Comparison of ENCODE assay signal across 20 cellular contexts in genomic region chr4:5916229-5916628, GRCh38. TPM values are rescaled to one million over a fixed set of nuclear protein-coding genes. Genes with fewer than 3 reads are reported as not detected.
DNase-seq lines count a peak whose midpoint lies in the region; FAIRE-seq and TF ChIP-seq lines count a peak whose summit lies in the region.
"Had no signal": no experiment of that assay in that cellular context is flagged by ENCODE, and none has a peak within 500 bp of the region (broad histone marks: within the 10 kb centered on the region; RNA-seq: fewer than 3 reads in every experiment).

No MANE protein-coding gene starts in this region.

- no peak overlapping the region for H4K91ac ChIP-seq in H1 (replicated peaks; ENCODE audit: insufficient read length, low read length)
- no peak overlapping the region for H4K91ac ChIP-seq in mesenchymal stem cell (ENCODE audit: low read length)

- H3K23me2 ChIP-seq in H1 (ENCODE audit: low read depth, low read length): no peaks in the 10 kb centered on the region

- in situ Hi-C loops in mammary epithelial cell (cut with MboI; ENCODE audit: low sequenced_read_pairs in 2 of 2): no loop called here

- H4K20me1 ChIP-seq in mammary epithelial cell (ENCODE audit: insufficient read depth, low read length) (no peaks in the 10 kb centered on the region), H1 (replicated peaks in 1 of 2; ENCODE audit: control insufficient read depth in 1 of 2, insufficient read depth in 2 of 2, low read length in 2 of 2) (no peaks in the 10 kb centered on the region), neural progenitor cell (ENCODE audit: low read depth) (no peaks in the 10 kb centered on the region)

- dilution Hi-C loops in mammary epithelial cell (cut with HindIII; ENCODE audit: low sequenced_read_pairs): no loop called here

- no peaks in the 10 kb centered on the region for H3K79me1 ChIP-seq in H1 (ENCODE audit: low read depth, low read length)
- H3K79me1 ChIP-seq in mesenchymal stem cell (replicated peaks; ENCODE audit: low read length, poor library complexity, severe bottlenecking): no peaks in the 10 kb centered on the region

- FAIRE-seq in H1 (lab: Jason Lieb, UNC) (no peak), kidney (lab: Jason Lieb, UNC) (no peak)
- FAIRE-seq: A549, D721Med, HTR-8/SVneo, K562 had no signal

- H2AK5ac ChIP-seq in H1 (ENCODE audit: low read depth, low read length): no peak overlapping the region
- no peak overlapping the region for H2AK5ac ChIP-seq in mesenchymal stem cell (ENCODE audit: low read length, severe bottlenecking)

- no peak overlapping the region for H3K56ac ChIP-seq in H1 (replicated peaks; ENCODE audit: insufficient read length, low read depth, low read length)

- no peaks in the 10 kb centered on the region for H3F3A ChIP-seq in neural progenitor cell (ENCODE audit: low read depth)

- H3K23ac ChIP-seq in H1 (ENCODE audit: insufficient read length) (no peak overlapping the region), mesenchymal stem cell (ENCODE audit: low read length in 2 of 2) (no peak overlapping the region)

- H2BK15ac ChIP-seq in H1 (ENCODE audit: low read length) (no peak overlapping the region), mesenchymal stem cell (ENCODE audit: low read depth, poor library complexity, severe bottlenecking) (no peak overlapping the region)

- no peak overlapping the region; the same call in 1 of the 2 replicates for H4K8ac ChIP-seq in H1 (ENCODE audit: extremely low read depth, insufficient read depth, low read length)
- H4K8ac ChIP-seq in mesenchymal stem cell (ENCODE audit: low read length): no peak overlapping the region

- no peak for TF ChIP-seq POLR2A in H1 (IDR thresholded peaks at IDR 0.05; ENCODE audit: control extremely low read depth in 1 of 2, low read depth in 2 of 2, low read length in 2 of 2)

- H3K14ac ChIP-seq in H1 (ENCODE audit: insufficient read length): no peak overlapping the region
- H3K14ac ChIP-seq in mesenchymal stem cell (ENCODE audit: low read length in 2 of 2): no peak overlapping the region

- intact Hi-C loops in MCF 10A (cut with micrococcal nuclease) (no loop called here), mammary epithelial cell (cut with micrococcal nuclease) (no loop called here), kidney (cut with DNase I) (no loop called here)

- H3K9ac ChIP-seq in mammary epithelial cell (ENCODE audit: insufficient read depth, low read length) (no peak overlapping the region), H1 (replicated peaks in 1 of 4; ENCODE audit: extremely low read depth in 1 of 4, low read depth in 3 of 4, low read length in 3 of 4) (no peak overlapping the region), kidney (ENCODE audit: low read length in 2 of 2) (no peak overlapping the region), mesenchymal stem cell (ENCODE audit: low read length) (no peak overlapping the region), neural progenitor cell (no peak overlapping the region)

- TF ChIP-seq CTCF in MCF 10A (IDR thresholded peaks at IDR 0.05; ENCODE audit: unreplicated experiment) (no peak), mammary epithelial cell (conservative IDR thresholded peaks at IDR 0.05 in 1 of 2, IDR thresholded peaks at IDR 0.05 in 1 of 2; ENCODE audit: extremely low read depth in 1 of 2, insufficient read depth in 1 of 2, low read depth in 1 of 2, low read length in 2 of 2) (no peak), H1 (IDR thresholded peaks at IDR 0.05; ENCODE audit: control extremely low read depth in 1 of 3, insufficient read depth in 1 of 3, low read depth in 1 of 3, low read length in 3 of 3) (no peak), kidney (IDR thresholded peaks at IDR 0.05; ENCODE audit: borderline replicate concordance, extremely low read depth, insufficient read depth) (no peak), neural progenitor cell (IDR thresholded peaks at IDR 0.05) (no peak)

- H3K18ac ChIP-seq in H1 (ENCODE audit: extremely low read depth, low read length) (peak overlapping the region; percentile 43; the same call in 1 of the 2 replicates), mesenchymal stem cell (ENCODE audit: low read depth in 1 of 2, low read length in 2 of 2) (no peak overlapping the region)

- H3K4ac ChIP-seq in H1 (replicated peaks; ENCODE audit: insufficient read length, low read depth, low read length) (no peak overlapping the region), mesenchymal stem cell (ENCODE audit: low read depth in 1 of 2, low read length in 2 of 2) (no peak overlapping the region)

- WGBS in mammary epithelial cell (ENCODE audit: low coverage, missing lambda C conversion rate): 45% methylated on average over 2 of the region's 3 CpGs
- 71% methylated on average over 2 of the region's 3 CpGs; no CpG with 5 or more reads in 1 of the 2 experiments for WGBS in H1 (ENCODE audit: extremely low coverage in 1 of 2, insufficient coverage in 1 of 2, insufficient read length in 1 of 2, insufficient replicate concordance in 2 of 2, low coverage in 1 of 2, low lambda C conversion rate in 2 of 2, missing lambda C conversion rate in 1 of 2), 2 experiments
- WGBS in mesenchymal stem cell: 58% methylated on average over 3 of the region's 3 CpGs

- H2BK5ac ChIP-seq in H1 (ENCODE audit: low read depth, low read length) (no peak overlapping the region), mesenchymal stem cell (ENCODE audit: low read depth, low read length, poor library complexity, severe bottlenecking) (no peak overlapping the region)

- no peak overlapping the region for H3K4me2 ChIP-seq in mammary epithelial cell (ENCODE audit: insufficient read depth, low read depth, low read length)
- no peak overlapping the region for H3K4me2 ChIP-seq in H1 (ENCODE audit: insufficient read depth in 1 of 2, low read depth in 2 of 2, low read length in 2 of 2)
- no peak overlapping the region for H3K4me2 ChIP-seq in mesenchymal stem cell (ENCODE audit: low read length, poor library complexity, severe bottlenecking)
- no peak overlapping the region for H3K4me2 ChIP-seq in neural progenitor cell
- H3K4me2 ChIP-seq: A549 had no signal

- H3K27me3 Mint-ChIP-seq in MCF 10A (ENCODE audit: insufficient read depth, unreplicated experiment) (no peaks in the 10 kb centered on the region), neural progenitor cell (ENCODE audit: insufficient read depth, low read depth) (peaks cover 2% of the 10 kb centered on the region)

- H3K79me2 ChIP-seq in mammary epithelial cell (ENCODE audit: insufficient read depth, low read length): no peaks in the 10 kb centered on the region
- no peaks in the 10 kb centered on the region for H3K79me2 ChIP-seq in H1 (ENCODE audit: control insufficient read depth in 1 of 2, insufficient read depth in 2 of 2, low read length in 2 of 2)
- no peaks in the 10 kb centered on the region for H3K79me2 ChIP-seq in neural progenitor cell (ENCODE audit: low read depth)

- no peak overlapping the region; the same call in 1 of the 2 replicates for H2BK20ac ChIP-seq in H1 (ENCODE audit: low read length)

- TF ChIP-seq EP300 in H1 (IDR thresholded peaks at IDR 0.05; ENCODE audit: borderline replicate concordance in 1 of 2, low read depth in 2 of 2, low read length in 2 of 2): no peak

- H3K27ac Mint-ChIP-seq in MCF 10A (ENCODE audit: low read depth, unreplicated experiment): no peak overlapping the region
- H3K27ac Mint-ChIP-seq in neural progenitor cell: no peak overlapping the region
- H3K27ac Mint-ChIP-seq: CD4-positive, alpha-beta T cell; H9 had no signal

- no peak overlapping the region for H3K4me3 ChIP-seq in mammary epithelial cell (replicated peaks in 1 of 3; ENCODE audit: insufficient read depth in 1 of 3, low read depth in 2 of 3, low read length in 3 of 3)
- no peak overlapping the region for H3K4me3 ChIP-seq in H1 (ENCODE audit: extremely low read depth in 1 of 4, insufficient read depth in 2 of 4, low read depth in 3 of 4, low read length in 4 of 4)
- no peak overlapping the region for H3K4me3 ChIP-seq in kidney (ENCODE audit: low read length in 2 of 2)
- no peak overlapping the region for H3K4me3 ChIP-seq in mesenchymal stem cell (ENCODE audit: insufficient read depth in 1 of 2, low read depth in 1 of 2, low read length in 2 of 2)
- no peak overlapping the region for H3K4me3 ChIP-seq in neural progenitor cell
- H3K4me3 ChIP-seq: A549, K562 had no signal

- H3K4me1 ChIP-seq in mammary epithelial cell (ENCODE audit: insufficient read depth, low read length) (peaks cover 10% of the 10 kb centered on the region), H1 (replicated peaks in 1 of 4; ENCODE audit: control insufficient read depth in 3 of 4, insufficient read depth in 4 of 4, low read length in 3 of 4) (peaks cover 3 to 15% (median 8%) of the 10 kb centered on the region in 4 experiments; a peak in 6 of 7 replicates), kidney (ENCODE audit: control insufficient read depth in 1 of 2, insufficient read depth in 1 of 2, low read depth in 1 of 2, low read length in 2 of 2) (no peaks in the 10 kb centered on the region), mesenchymal stem cell (ENCODE audit: control insufficient read depth, insufficient read depth, low read depth, low read length) (no peaks in the 10 kb centered on the region), neural progenitor cell (no peaks in the 10 kb centered on the region)
- H3K4me1 ChIP-seq: A549, Caco-2 had no signal

- H3K9me3 ChIP-seq in mammary epithelial cell (replicated peaks; ENCODE audit: insufficient read depth, low read length) (no peaks in the 10 kb centered on the region), H1 (ENCODE audit: insufficient read depth in 2 of 2, low read depth in 1 of 2, low read length in 1 of 2) (peaks cover 0 to 3% of the 10 kb centered on the region in 2 experiments; a peak in 1 of 4 replicates), kidney (ENCODE audit: control insufficient read depth in 1 of 2, low read length in 2 of 2) (peaks cover 0 to 3% of the 10 kb centered on the region in 2 donors), mesenchymal stem cell (ENCODE audit: control insufficient read depth, low read length) (no peaks in the 10 kb centered on the region), neural progenitor cell (ENCODE audit: low read depth) (no peaks in the 10 kb centered on the region)
- H3K9me3 ChIP-seq: A549, Caco-2 had no signal

- H3K27me3 ChIP-seq in mammary epithelial cell (ENCODE audit: insufficient read depth, low read length) (no peaks in the 10 kb centered on the region), H1 (replicated peaks in 1 of 4; ENCODE audit: control insufficient read depth in 3 of 4, extremely low read depth in 1 of 4, insufficient read depth in 3 of 4, low read length in 3 of 4) (peaks cover 0 to 2% (median 0%) of the 10 kb centered on the region in 4 experiments; a peak in 1 of 7 replicates), mesenchymal stem cell (ENCODE audit: control insufficient read depth in 1 of 2, insufficient read depth in 1 of 2, low read length in 2 of 2) (peaks cover 4 to 53% of the 10 kb centered on the region in 2 experiments), neural progenitor cell (no peaks in the 10 kb centered on the region)

- BruUV-seq in MCF 10A (replicated peaks; lab: Mats Ljungman, UMichigan): no TSS peak
- no TSS peak for BruUV-seq in mammary epithelial cell (replicated peaks; lab: Mats Ljungman, UMichigan)

- peaks cover 4% of the 10 kb centered on the region for H3K9me3 Mint-ChIP-seq in MCF 10A (ENCODE audit: unreplicated experiment)
- peaks cover 2% of the 10 kb centered on the region for H3K9me3 Mint-ChIP-seq in neural progenitor cell

- CTCF ChIA-PET in MCF 10A (lab: Yijun Ruan, JAX): interaction anchor here (1.4 kb wide), 1 partner anchor 82 kb away, joined by 3 read pairs; no protein-coding TSS in a partner anchor
- CTCF ChIA-PET in mammary epithelial cell (lab: Charles Lee; ENCODE audit: low non-redundant PET): no interaction called here
- CTCF ChIA-PET in H1 (lab: Charles Lee; ENCODE audit: partially characterized antibody): interaction anchor here (1.0 to 2.2 kb wide), 5 partner anchors 10 to 57 kb away, joined by 3 to 6 read pairs (median 4); no protein-coding TSS in a partner anchor

- H2AFZ ChIP-seq in mammary epithelial cell (ENCODE audit: low read depth, low read length) (no peak overlapping the region), H1 (ENCODE audit: low read length) (no peak overlapping the region), mesenchymal stem cell (ENCODE audit: low read depth, low read length) (no peak overlapping the region), neural progenitor cell (replicated peaks) (no peak overlapping the region)

- POLR2A ChIA-PET in MCF 10A (lab: Yijun Ruan, JAX): no interaction called here
- POLR2A ChIA-PET in H1 (lab: Charles Lee; ENCODE audit: partially characterized antibody): no interaction called here

- H3K27ac ChIP-seq in mammary epithelial cell (ENCODE audit: insufficient read depth, low read depth, low read length): no peak overlapping the region
- no peak overlapping the region for H3K27ac ChIP-seq in H1 (ENCODE audit: low read depth, low read length)
- no peak overlapping the region for H3K27ac ChIP-seq in kidney (ENCODE audit: low read depth in 2 of 2, low read length in 2 of 2)
- no peak overlapping the region for H3K27ac ChIP-seq in mesenchymal stem cell (ENCODE audit: low read length, poor library complexity, severe bottlenecking)
- no peak overlapping the region for H3K27ac ChIP-seq in neural progenitor cell
- H3K27ac ChIP-seq: 22Rv1, A549, C4-2B had no signal

- no peak overlapping the region for H4K5ac ChIP-seq in H1 (ENCODE audit: insufficient read length, low read depth, low read length)

- no peak overlapping the region for H2BK120ac ChIP-seq in H1 (replicated peaks; ENCODE audit: low read depth, low read length)
- H2BK120ac ChIP-seq in mesenchymal stem cell (ENCODE audit: low read depth, low read length): no peak overlapping the region

- no peaks in the 10 kb centered on the region for H3K36me3 Mint-ChIP-seq in MCF 10A (ENCODE audit: insufficient read depth, unreplicated experiment)
- H3K36me3 Mint-ChIP-seq in neural progenitor cell: no peaks in the 10 kb centered on the region

- H3K4me3 Mint-ChIP-seq in MCF 10A (ENCODE audit: unreplicated experiment): no peak overlapping the region
- H3K4me3 Mint-ChIP-seq in neural progenitor cell: no peak overlapping the region
- H3K4me3 Mint-ChIP-seq: CD4-positive, alpha-beta T cell; H9 had no signal

- TF ChIP-seq RAD21 in H1 (IDR thresholded peaks at IDR 0.05 in 1 of 2, conservative IDR thresholded peaks at IDR 0.05 in 1 of 2; ENCODE audit: low read depth in 2 of 2, low read length in 2 of 2): no peak

- peak; percentile 23 for DNase-seq in MCF 10A (ENCODE audit: unreplicated experiment)
- no peak for DNase-seq in mammary epithelial cell
- no peak for DNase-seq in H1 (ENCODE audit: low read depth in 1 of 2, low spot score in 2 of 2)
- DNase-seq in kidney: peak; percentile 17
- DNase-seq in DMS79 (lab: John Stamatoyannopoulos, UW): no peak
- DNase-seq in mesenchymal stem cell: no peak
- no peak for DNase-seq in neural progenitor cell (ENCODE audit: low spot score)
- DNase-seq: AML-193; Caco-2; CD4-positive, alpha-beta T cell; GF-D8; GOT3; H9; IMR-90 had no signal

- H3K36me3 ChIP-seq in mammary epithelial cell (ENCODE audit: insufficient read depth, low read length): no peaks in the 10 kb centered on the region
- no peaks in the 10 kb centered on the region for H3K36me3 ChIP-seq in H1 (ENCODE audit: control insufficient read depth in 2 of 4, insufficient read depth in 4 of 4, low read length in 3 of 4)
- no peaks in the 10 kb centered on the region for H3K36me3 ChIP-seq in kidney (ENCODE audit: control insufficient read depth in 1 of 2, insufficient read depth in 2 of 2, low read length in 2 of 2)
- H3K36me3 ChIP-seq in mesenchymal stem cell (ENCODE audit: control insufficient read depth in 1 of 2, insufficient read depth in 2 of 2, low read depth in 1 of 2, low read length in 2 of 2): no peaks in the 10 kb centered on the region
- H3K36me3 ChIP-seq in neural progenitor cell: no peaks in the 10 kb centered on the region

- H2BK12ac ChIP-seq in H1 (ENCODE audit: low read depth, low read length): peak overlapping the region; percentile 75; the same call in 1 of the 2 replicates
- H2BK12ac ChIP-seq in mesenchymal stem cell (ENCODE audit: low read length in 2 of 2): no peak overlapping the region

- peaks cover 11% of the 10 kb centered on the region for H3K4me1 Mint-ChIP-seq in MCF 10A (ENCODE audit: insufficient read depth, unreplicated experiment)
- peaks cover 4% of the 10 kb centered on the region for H3K4me1 Mint-ChIP-seq in neural progenitor cell

RNA-seq across cellular contexts. Expression of gene CRMP1, which starts 23.3 kb away (rescaled TPM):
- total RNA-seq in MCF 10A (2022) (not detected in 2 replicates), mammary epithelial cell (under 1 TPM; under 0.01 to 0.14 TPM), kidney (0.66 TPM), neural progenitor cell (ENCODE audit: low replicate concordance) (91.4 and 140 TPM in 2 replicates)
- polyA plus RNA-seq in mammary epithelial cell (0.03 TPM), H1 (2011; rRNA removed) (131 and 137 TPM in 2 replicates), kidney (ENCODE audit: insufficient read depth, low read depth, low replicate concordance) (0.26 TPM)
- polyA minus RNA-seq in mammary epithelial cell: not detected
- 117 and 120 TPM in 2 replicates for total RNA-seq in H1 (2021; fragmentation: NEBNext Ultra II Directional; extraction: Animal tissue kit (Norgen Biotek cat#: 25700))
- polyA plus RNA-seq in H1 (2011; cell fraction: cytosol; rRNA removed): 121 TPM
- 117 TPM for polyA plus RNA-seq in H1 (2011; cell fraction: nucleus; rRNA removed)
- polyA plus RNA-seq in H1 (2012, experiment 1 of 2): 104 to 147 TPM (median 135 TPM) in 4 replicates
- 125 TPM for polyA plus RNA-seq in H1 (2012, experiment 2 of 2)
- polyA plus RNA-seq in H1 (2013, experiment 1 of 2): 92.2 TPM
- polyA plus RNA-seq in H1 (2013, experiment 2 of 2): 91.3 TPM
- 101 and 107 TPM in 2 replicates for polyA minus RNA-seq in H1 (2011; rRNA and poly(A)+ RNA removed)
- 75.3 TPM for polyA minus RNA-seq in H1 (2011; cell fraction: cytosol; rRNA and poly(A)+ RNA removed)
- 50.6 TPM for polyA minus RNA-seq in H1 (2011; cell fraction: nucleus; rRNA and poly(A)+ RNA removed)
- 16.9 TPM for polyA plus RNA-seq in mesenchymal stem cell (2013, experiment 1 of 2)
- polyA plus RNA-seq in mesenchymal stem cell (2013, experiment 2 of 2): 16.6 TPM
- total RNA-seq: Caco-2; CD4-positive, alpha-beta T cell had no signal

Comparison
In these comparisons a context has a peak if more than half of its experiments do, and no peak if none do; other contexts are left out.
1. DNase-seq: peak in MCF 10A (single experiment) and kidney (single experiment); none in mammary epithelial cell (single experiment), H1 (0 of 2), DMS79 (single experiment), mesenchymal stem cell (single experiment) and neural progenitor cell (single experiment).
2. RNA of gene CRMP1, which starts 23.3 kb away (total RNA-seq): 117 to 120 TPM in H1 and 91.4 to 140 TPM in neural progenitor cell; 0.66 TPM in kidney (single experiment), under 0.01 to 0.14 TPM in mammary epithelial cell and not detected in MCF 10A; every median in the first group is over 10 times any median in the second.